Comparison of ENCODE assay signal across 17 cellular contexts in genomic region chr15:85598718-85599398, GRCh38.
A peak's percentile ranks its signal among the peaks of the same experiment; 100 is the strongest.
DNase-seq lines count a peak whose midpoint lies in the region; ATAC-seq and TF ChIP-seq lines count a peak whose summit lies in the region.
"Had no signal": no experiment of that assay in that cellular context is flagged by ENCODE, and none has a peak within 500 bp of the region (broad histone marks: within the 10 kb centered on the region; RNA-seq: fewer than 3 reads in every experiment).

No MANE protein-coding gene starts in this region.

- H4K12ac ChIP-seq in trophoblast cell (ENCODE audit: low read depth, low read length), result no peak overlapping the region

- H2BK120ac ChIP-seq in trophoblast cell (ENCODE audit: insufficient read depth, low read length, poor library complexity), result no peak overlapping the region

- H3K79me2 ChIP-seq in trophoblast cell (ENCODE audit: control insufficient read depth, insufficient read depth, low read length, poor library complexity), result no peaks in the 10 kb centered on the region

- H3K14ac ChIP-seq in trophoblast cell (ENCODE audit: low read length), result no peak overlapping the region

- H3K23ac ChIP-seq in trophoblast cell (ENCODE audit: low read length), result no peak overlapping the region

- WGBS in right cardiac atrium, result 53% methylated on average over 5 of the region's 5 CpGs
- no CpG with 5 or more reads among the region's 5 CpGs for WGBS in trophoblast cell (ENCODE audit: extremely low coverage, insufficient coverage, insufficient read length)

- H3K4me1 Mint-ChIP-seq in CD4-positive, alpha-beta T cell (ENCODE audit: low read depth), result peaks cover 71% of the 10 kb centered on the region

- peaks cover 42% of the 10 kb centered on the region for H3K36me3 Mint-ChIP-seq in CD4-positive, alpha-beta T cell (ENCODE audit: low read depth)

- intact Hi-C loops in CD4-positive, alpha-beta T cell (cut with DNase I, micrococcal nuclease), result no loop called here
- intact Hi-C loops in right cardiac atrium (cut with DNase I), result loop anchor here in 1 of 4 donors (10.0 kb wide), 1 partner anchor 106 kb away; no protein-coding TSS in a partner anchor

- CTCF ChIA-PET in CD4-positive, alpha-beta T cell (lab: Charles Lee), result interaction anchor here (1.6 kb wide), 1 partner anchor 94 kb away, joined by 4 read pairs; no protein-coding TSS in a partner anchor

- no peaks in the 10 kb centered on the region for H3K27me3 ChIP-seq in CD4-positive, alpha-beta T cell (ENCODE audit: control insufficient read depth, insufficient read depth, low read length)
- H3K27me3 ChIP-seq in right cardiac atrium (ENCODE audit: control insufficient read depth, insufficient read depth), result no peaks in the 10 kb centered on the region
- no peaks in the 10 kb centered on the region for H3K27me3 ChIP-seq in trophoblast cell (ENCODE audit: insufficient read depth, low read length)

- no peak overlapping the region for H3K4ac ChIP-seq in trophoblast cell (ENCODE audit: low read depth, low read length)

- POLR2A ChIA-PET in CD4-positive, alpha-beta T cell (lab: Charles Lee), result interaction anchor here (0.5 to 2.0 kb wide), 5 partner anchors 17 to 105 kb away, joined by 3 to 8 read pairs (median 4); no protein-coding TSS in a partner anchor

- H3K4me1 ChIP-seq in right cardiac atrium (ENCODE audit: control insufficient read depth, insufficient read depth, low read length) (peaks cover 4% of the 10 kb centered on the region), trophoblast cell (ENCODE audit: control insufficient read depth in 1 of 2, insufficient read depth in 2 of 2, low read length in 2 of 2) (peaks cover 3 to 11% of the 10 kb centered on the region in 2 experiments)

- peak overlapping the region; percentile 27 for H3K27ac Mint-ChIP-seq in CD4-positive, alpha-beta T cell

- no peak for DNase-seq in CD4-positive, alpha-beta T cell
- peak; percentile 13 for DNase-seq in choroid plexus epithelial cell (ENCODE audit: low read depth)
- no peak for DNase-seq in right cardiac atrium
- DNase-seq in trophoblast cell, result no peak
- no peak for DNase-seq in SHP77 treated with DMSO at 0.1 percent for 48 hours (lab: John Stamatoyannopoulos, UW)
- no peak for DNase-seq in T-helper 9 cell
- DNase-seq: ACHN; activated CD4-positive, alpha-beta T cell treated with anti-CD3 and anti-CD28 coated beads, Interleukin-2, amount 50 U/mL, for 48 hours; activated T-cell treated with anti-CD3 and anti-CD28 coated beads, Interleukin-2, amount 50 U/mL, for 24 hours; CD8-positive, alpha-beta memory T cell; cerebellar nuclear complex; erythroblast; kidney; NCI-H524; OCI-M1 had no signal

- no peak overlapping the region for H2AK5ac ChIP-seq in trophoblast cell (ENCODE audit: low read length)

- no peaks in the 10 kb centered on the region for H3K9me3 ChIP-seq in CD4-positive, alpha-beta T cell (ENCODE audit: control insufficient read depth, low read length)
- H3K9me3 ChIP-seq in right cardiac atrium (ENCODE audit: control insufficient read depth, low read length) (no peaks in the 10 kb centered on the region), trophoblast cell (ENCODE audit: insufficient read depth, low read depth, low read length) (no peaks in the 10 kb centered on the region)

- H2AFZ ChIP-seq in trophoblast cell (ENCODE audit: insufficient read depth, low read length, poor library complexity), result no peak overlapping the region

- no peak overlapping the region for H3K4me3 ChIP-seq in choroid plexus epithelial cell (ENCODE audit: low read depth, low read length)
- no peak overlapping the region for H3K4me3 ChIP-seq in right cardiac atrium (ENCODE audit: low read length)
- no peak overlapping the region for H3K4me3 ChIP-seq in trophoblast cell (ENCODE audit: low read depth, low read length)

- peak overlapping the region; percentile 18 for H2BK5ac ChIP-seq in trophoblast cell (ENCODE audit: low read depth, low read length, poor library complexity)

- H3K18ac ChIP-seq in trophoblast cell (ENCODE audit: low read length), result no peak overlapping the region

- no peak for TF ChIP-seq CTCF in CD4-positive, alpha-beta T cell (IDR thresholded peaks at IDR 0.05)
- TF ChIP-seq CTCF in choroid plexus epithelial cell (conservative IDR thresholded peaks at IDR 0.05; ENCODE audit: low read depth, low read length), result no peak

- no peak overlapping the region for H3K4me3 Mint-ChIP-seq in CD4-positive, alpha-beta T cell
- H3K4me3 Mint-ChIP-seq: activated T-cell treated with anti-CD3 and anti-CD28 coated beads, Interleukin-2, amount 50 U/mL, for 24 hours had no signal

- no peak overlapping the region for H3K9ac ChIP-seq in trophoblast cell (ENCODE audit: low read length)

- H3K9me3 Mint-ChIP-seq in CD4-positive, alpha-beta T cell, result no peaks in the 10 kb centered on the region
- H3K9me3 Mint-ChIP-seq: activated T-cell treated with anti-CD3 and anti-CD28 coated beads, Interleukin-2, amount 50 U/mL, for 24 hours; CD8-positive, alpha-beta memory T cell had no signal

- no peak for ATAC-seq in CD4-positive, alpha-beta T cell (ENCODE audit: poor library complexity)
- ATAC-seq in right cardiac atrium, result peak; percentile 49 to 70
- ATAC-seq in HG02870 (IDR thresholded peaks at IDR 0.05; ENCODE audit: unreplicated experiment), result no peak
- no peak for ATAC-seq in GM18870 (IDR thresholded peaks at IDR 0.05; ENCODE audit: unreplicated experiment)

- H3K27ac ChIP-seq in CD4-positive, alpha-beta T cell (ENCODE audit: low read depth, low read length), result no peak overlapping the region
- H3K27ac ChIP-seq in right cardiac atrium (ENCODE audit: low read length), result peak overlapping the region; percentile 48
- H3K27ac ChIP-seq in trophoblast cell (ENCODE audit: low read depth, low read length), result peak overlapping the region; percentile 70

- no peak overlapping the region for H3K4me2 ChIP-seq in trophoblast cell (ENCODE audit: low read length)

- H3K79me1 ChIP-seq in trophoblast cell (ENCODE audit: low read length), result peaks cover 4% of the 10 kb centered on the region

- H3K36me3 ChIP-seq in trophoblast cell (ENCODE audit: control insufficient read depth in 1 of 2, insufficient read depth in 2 of 2, low read length in 2 of 2), result peaks cover 6 to 8% of the 10 kb centered on the region in 2 experiments

- no peak overlapping the region for H4K91ac ChIP-seq in trophoblast cell (ENCODE audit: low read depth, low read length)

- no peak overlapping the region for H4K8ac ChIP-seq in trophoblast cell (ENCODE audit: low read depth, low read length)

- H2BK12ac ChIP-seq in trophoblast cell (ENCODE audit: low read length), result no peak overlapping the region

- no peaks in the 10 kb centered on the region for H3K27me3 Mint-ChIP-seq in CD4-positive, alpha-beta T cell
- H3K27me3 Mint-ChIP-seq: activated T-cell treated with anti-CD3 and anti-CD28 coated beads, Interleukin-2, amount 50 U/mL, for 24 hours; CD8-positive, alpha-beta memory T cell had no signal

Comparison
In these comparisons a context has a peak if more than half of its experiments do, and no peak if none do; other contexts are left out.
1. ATAC-seq: peak in right cardiac atrium (2 of 2); none in CD4-positive, alpha-beta T cell (single experiment), HG02870 (single experiment) and GM18870 (single experiment).